Comparison of ENCODE assay signal across 1 cellular context in genomic region chr5:113336975-113337374, GRCh38.
TF ChIP-seq lines count a peak whose summit lies in the region.

No MANE protein-coding gene starts in this region.

TF ChIP-seq in GM12878, 131 proteins besides CTCF, POLR2A, EP300 and RAD21 (continued from another document):
- TF ChIP-seq ESRRA (IDR thresholded peaks at IDR 0.05; ENCODE audit: low read length): no peak
- TF ChIP-seq CHD4 (IDR thresholded peaks at IDR 0.05): no peak
- no peak for TF ChIP-seq YY1 (IDR thresholded peaks at IDR 0.05; ENCODE audit: low read depth, low read length)
